Comparison of ENCODE assay signal across 1 cellular context in the genomic region with DNA sequence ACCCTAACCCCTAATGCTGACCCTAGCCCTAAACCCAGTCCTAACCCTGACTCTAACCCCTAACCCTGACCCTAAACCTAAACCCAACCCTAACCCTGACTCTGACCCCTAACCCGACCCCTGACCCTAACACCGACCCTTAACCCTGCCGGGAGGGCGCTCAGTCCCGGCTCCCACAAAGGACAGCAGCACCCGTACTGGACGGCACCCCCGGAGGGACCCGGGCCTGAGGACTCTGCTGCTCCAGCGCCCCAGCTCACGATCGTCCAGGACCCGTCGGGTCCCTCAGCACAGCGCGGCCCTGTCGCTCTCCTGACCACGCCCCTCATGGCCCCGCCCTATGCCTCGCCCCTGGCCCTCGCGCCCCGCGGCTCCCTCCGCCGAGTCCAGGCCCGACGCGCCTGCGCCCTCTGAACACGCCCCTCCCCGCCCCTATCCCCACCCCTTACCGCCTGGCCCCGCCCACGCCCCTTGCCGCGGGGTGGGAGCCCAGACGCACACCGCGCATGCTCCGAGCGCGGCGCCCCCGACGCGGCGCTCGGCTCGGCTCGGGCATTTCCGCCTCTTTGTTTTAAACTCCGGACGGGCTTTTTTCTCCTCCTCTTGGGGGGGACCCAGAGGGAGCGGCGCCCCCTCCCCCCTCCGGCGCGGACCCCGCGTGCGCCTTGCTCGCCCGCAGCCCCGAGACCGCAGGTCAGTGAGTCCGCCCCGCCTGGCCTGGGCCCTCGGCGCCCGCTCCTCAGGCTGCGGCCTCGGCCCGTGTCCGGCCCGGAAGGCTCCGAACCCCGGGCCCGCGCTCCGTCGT.
TF ChIP-seq lines count a peak whose summit lies in the region.

A gene with protein sequence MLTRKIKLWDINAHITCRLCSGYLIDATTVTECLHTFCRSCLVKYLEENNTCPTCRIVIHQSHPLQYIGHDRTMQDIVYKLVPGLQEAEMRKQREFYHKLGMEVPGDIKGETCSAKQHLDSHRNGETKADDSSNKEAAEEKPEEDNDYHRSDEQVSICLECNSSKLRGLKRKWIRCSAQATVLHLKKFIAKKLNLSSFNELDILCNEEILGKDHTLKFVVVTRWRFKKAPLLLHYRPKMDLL (plus strand): TSS at position 555 of the 805 bp plus-strand sequence. CDS start 27,849 bp downstream, outside the sequence.

TF ChIP-seq in HepG2, 621 proteins besides CTCF, POLR2A, EP300 and RAD21 (continued from another document):
- TF ChIP-seq GPN1 (CRISPR knock-in tag; IDR thresholded peaks at IDR 0.05; ENCODE audit: borderline replicate concordance) (no peak), ZNF879 (CRISPR knock-in tag; IDR thresholded peaks at IDR 0.05) (no peak), SMC3 (IDR thresholded peaks at IDR 0.05; ENCODE audit: low read length) (no peak), SMARCE1 (IDR thresholded peaks at IDR 0.05; ENCODE audit: borderline replicate concordance) (no peak), FOXA1 (IDR thresholded peaks at IDR 0.05) (no peak), FOXA1 (CRISPR knock-in tag; IDR thresholded peaks at IDR 0.05) (no peak), ELF3 (CRISPR knock-in tag; IDR thresholded peaks at IDR 0.05) (no peak), SP4 (CRISPR knock-in tag; IDR thresholded peaks at IDR 0.05) (peak; percentile 84), ZC3H4 (CRISPR knock-in tag; IDR thresholded peaks at IDR 0.05; ENCODE audit: borderline replicate concordance) (no peak), GATAD1 (CRISPR knock-in tag; IDR thresholded peaks at IDR 0.05) (no peak), KDM2A (CRISPR knock-in tag; IDR thresholded peaks at IDR 0.05; ENCODE audit: borderline replicate concordance, low read depth) (no peak), AKAP8 (CRISPR knock-in tag; IDR thresholded peaks at IDR 0.05) (no peak)
- TF ChIP-seq, protein P1, sequence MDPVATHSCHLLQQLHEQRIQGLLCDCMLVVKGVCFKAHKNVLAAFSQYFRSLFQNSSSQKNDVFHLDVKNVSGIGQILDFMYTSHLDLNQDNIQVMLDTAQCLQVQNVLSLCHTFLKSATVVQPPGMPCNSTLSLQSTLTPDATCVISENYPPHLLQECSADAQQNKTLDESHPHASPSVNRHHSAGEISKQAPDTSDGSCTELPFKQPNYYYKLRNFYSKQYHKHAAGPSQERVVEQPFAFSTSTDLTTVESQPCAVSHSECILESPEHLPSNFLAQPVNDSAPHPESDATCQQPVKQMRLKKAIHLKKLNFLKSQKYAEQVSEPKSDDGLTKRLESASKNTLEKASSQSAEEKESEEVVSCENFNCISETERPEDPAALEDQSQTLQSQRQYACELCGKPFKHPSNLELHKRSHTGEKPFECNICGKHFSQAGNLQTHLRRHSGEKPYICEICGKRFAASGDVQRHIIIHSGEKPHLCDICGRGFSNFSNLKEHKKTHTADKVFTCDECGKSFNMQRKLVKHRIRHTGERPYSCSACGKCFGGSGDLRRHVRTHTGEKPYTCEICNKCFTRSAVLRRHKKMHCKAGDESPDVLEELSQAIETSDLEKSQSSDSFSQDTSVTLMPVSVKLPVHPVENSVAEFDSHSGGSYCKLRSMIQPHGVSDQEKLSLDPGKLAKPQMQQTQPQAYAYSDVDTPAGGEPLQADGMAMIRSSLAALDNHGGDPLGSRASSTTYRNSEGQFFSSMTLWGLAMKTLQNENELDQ (CRISPR knock-in tag; IDR thresholded peaks at IDR 0.05; ENCODE audit: borderline replicate concordance): no peak
- TF ChIP-seq, protein P2, sequence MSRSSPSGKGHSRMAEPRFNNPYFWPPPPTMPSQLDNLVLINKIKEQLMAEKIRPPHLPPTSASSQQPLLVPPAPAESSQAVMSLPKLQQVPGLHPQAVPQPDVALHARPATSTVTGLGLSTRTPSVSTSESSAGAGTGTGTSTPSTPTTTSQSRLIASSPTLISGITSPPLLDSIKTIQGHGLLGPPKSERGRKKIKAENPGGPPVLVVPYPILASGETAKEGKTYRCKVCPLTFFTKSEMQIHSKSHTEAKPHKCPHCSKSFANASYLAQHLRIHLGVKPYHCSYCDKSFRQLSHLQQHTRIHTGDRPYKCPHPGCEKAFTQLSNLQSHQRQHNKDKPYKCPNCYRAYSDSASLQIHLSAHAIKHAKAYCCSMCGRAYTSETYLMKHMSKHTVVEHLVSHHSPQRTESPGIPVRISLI (CRISPR knock-in tag; IDR thresholded peaks at IDR 0.05; ENCODE audit: borderline replicate concordance): no peak
- TF ChIP-seq, protein P3, sequence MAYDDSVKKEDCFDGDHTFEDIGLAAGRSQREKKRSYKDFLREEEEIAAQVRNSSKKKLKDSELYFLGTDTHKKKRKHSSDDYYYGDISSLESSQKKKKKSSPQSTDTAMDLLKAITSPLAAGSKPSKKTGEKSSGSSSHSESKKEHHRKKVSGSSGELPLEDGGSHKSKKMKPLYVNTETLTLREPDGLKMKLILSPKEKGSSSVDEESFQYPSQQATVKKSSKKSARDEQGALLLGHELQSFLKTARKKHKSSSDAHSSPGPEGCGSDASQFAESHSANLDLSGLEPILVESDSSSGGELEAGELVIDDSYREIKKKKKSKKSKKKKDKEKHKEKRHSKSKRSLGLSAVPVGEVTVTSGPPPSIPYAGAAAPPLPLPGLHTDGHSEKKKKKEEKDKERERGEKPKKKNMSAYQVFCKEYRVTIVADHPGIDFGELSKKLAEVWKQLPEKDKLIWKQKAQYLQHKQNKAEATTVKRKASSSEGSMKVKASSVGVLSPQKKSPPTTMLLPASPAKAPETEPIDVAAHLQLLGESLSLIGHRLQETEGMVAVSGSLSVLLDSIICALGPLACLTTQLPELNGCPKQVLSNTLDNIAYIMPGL (CRISPR knock-in tag; IDR thresholded peaks at IDR 0.05; ENCODE audit: borderline replicate concordance in 1 of 2, low read depth in 1 of 2): no peak; a peak in 1 of 4 replicates
- TF ChIP-seq, protein P4, sequence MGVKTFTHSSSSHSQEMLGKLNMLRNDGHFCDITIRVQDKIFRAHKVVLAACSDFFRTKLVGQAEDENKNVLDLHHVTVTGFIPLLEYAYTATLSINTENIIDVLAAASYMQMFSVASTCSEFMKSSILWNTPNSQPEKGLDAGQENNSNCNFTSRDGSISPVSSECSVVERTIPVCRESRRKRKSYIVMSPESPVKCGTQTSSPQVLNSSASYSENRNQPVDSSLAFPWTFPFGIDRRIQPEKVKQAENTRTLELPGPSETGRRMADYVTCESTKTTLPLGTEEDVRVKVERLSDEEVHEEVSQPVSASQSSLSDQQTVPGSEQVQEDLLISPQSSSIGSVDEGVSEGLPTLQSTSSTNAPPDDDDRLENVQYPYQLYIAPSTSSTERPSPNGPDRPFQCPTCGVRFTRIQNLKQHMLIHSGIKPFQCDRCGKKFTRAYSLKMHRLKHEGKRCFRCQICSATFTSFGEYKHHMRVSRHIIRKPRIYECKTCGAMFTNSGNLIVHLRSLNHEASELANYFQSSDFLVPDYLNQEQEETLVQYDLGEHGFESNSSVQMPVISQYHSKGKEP (CRISPR knock-in tag; IDR thresholded peaks at IDR 0.05): no peak
- TF ChIP-seq, protein P5, sequence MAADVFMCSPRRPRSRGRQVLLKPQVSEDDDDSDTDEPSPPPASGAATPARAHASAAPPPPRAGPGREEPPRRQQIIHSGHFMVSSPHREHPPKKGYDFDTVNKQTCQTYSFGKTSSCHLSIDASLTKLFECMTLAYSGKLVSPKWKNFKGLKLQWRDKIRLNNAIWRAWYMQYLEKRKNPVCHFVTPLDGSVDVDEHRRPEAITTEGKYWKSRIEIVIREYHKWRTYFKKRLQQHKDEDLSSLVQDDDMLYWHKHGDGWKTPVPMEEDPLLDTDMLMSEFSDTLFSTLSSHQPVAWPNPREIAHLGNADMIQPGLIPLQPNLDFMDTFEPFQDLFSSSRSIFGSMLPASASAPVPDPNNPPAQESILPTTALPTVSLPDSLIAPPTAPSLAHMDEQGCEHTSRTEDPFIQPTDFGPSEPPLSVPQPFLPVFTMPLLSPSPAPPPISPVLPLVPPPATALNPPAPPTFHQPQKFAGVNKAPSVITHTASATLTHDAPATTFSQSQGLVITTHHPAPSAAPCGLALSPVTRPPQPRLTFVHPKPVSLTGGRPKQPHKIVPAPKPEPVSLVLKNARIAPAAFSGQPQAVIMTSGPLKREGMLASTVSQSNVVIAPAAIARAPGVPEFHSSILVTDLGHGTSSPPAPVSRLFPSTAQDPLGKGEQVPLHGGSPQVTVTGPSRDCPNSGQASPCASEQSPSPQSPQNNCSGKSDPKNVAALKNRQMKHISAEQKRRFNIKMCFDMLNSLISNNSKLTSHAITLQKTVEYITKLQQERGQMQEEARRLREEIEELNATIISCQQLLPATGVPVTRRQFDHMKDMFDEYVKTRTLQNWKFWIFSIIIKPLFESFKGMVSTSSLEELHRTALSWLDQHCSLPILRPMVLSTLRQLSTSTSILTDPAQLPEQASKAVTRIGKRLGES (CRISPR knock-in tag; IDR thresholded peaks at IDR 0.05; ENCODE audit: borderline replicate concordance): no peak
